In the genomic region with DNA sequence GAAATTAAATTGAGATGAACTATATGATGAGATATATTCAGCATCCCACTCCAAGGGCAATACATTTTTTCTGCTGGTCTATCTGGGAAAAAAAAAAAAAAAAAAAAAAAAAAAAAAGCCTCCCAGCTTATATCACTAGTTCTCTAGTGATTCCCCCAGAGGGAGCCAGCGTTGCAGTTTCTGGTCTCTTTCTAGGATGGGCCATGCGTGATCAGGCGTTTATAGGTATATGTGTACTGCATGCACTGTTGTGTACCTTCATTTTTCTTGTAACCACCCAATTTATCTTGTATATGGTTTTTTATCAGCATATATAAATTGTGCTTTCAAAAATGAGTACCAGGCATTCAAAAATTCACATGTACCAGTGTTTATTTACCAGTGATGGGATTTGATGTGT, we compare ENCODE assay signal across 8 cellular contexts. TPM values are rescaled to one million over a fixed set of nuclear protein-coding genes. Genes with fewer than 3 reads are reported as not detected.
DNase-seq lines count a peak whose midpoint lies in the region; ATAC-seq and TF ChIP-seq lines count a peak whose summit lies in the region.

No MANE protein-coding gene starts in this region.

- H3K36me3 ChIP-seq in HEK293 (ENCODE audit: control insufficient read depth in 2 of 2, insufficient read depth in 1 of 2, low read length in 2 of 2) = no peaks in the 10 kb centered on the region
- H3K36me3 ChIP-seq in CD8-positive, alpha-beta memory T cell (ENCODE audit: insufficient read depth, low read length) = no peaks in the 10 kb centered on the region

- DNase-seq in EL = peak; percentile 5
- peak; percentile 69 for DNase-seq in RKO (ENCODE audit: low spot score)
- peak; percentile 33 for DNase-seq in iPS-NIHi7 (ENCODE audit: extremely low spot score)
- no peak for DNase-seq in activated CD8-positive, alpha-beta memory T cell treated with anti-CD3 and anti-CD28 coated beads, Interleukin-2, amount 50 U/mL, for 48 hours
- DNase-seq in CD8-positive, alpha-beta memory T cell = no peak
- no peak for DNase-seq in middle frontal gyrus (ENCODE audit: extremely low spot score, low spot score)

- H3K27me3 ChIP-seq in CD8-positive, alpha-beta memory T cell (ENCODE audit: insufficient read depth, low read length, poor library complexity, severe bottlenecking) = peaks cover 3% of the 10 kb centered on the region

- H3K27me3 Mint-ChIP-seq in CD8-positive, alpha-beta memory T cell = peaks cover 14 to 42% of the 10 kb centered on the region in 2 donors

- H3K27ac ChIP-seq in HEK293 (ENCODE audit: extremely low read depth, low read depth, low read length) = no peak overlapping the region
- no peak overlapping the region for H3K27ac ChIP-seq in CD8-positive, alpha-beta memory T cell (ENCODE audit: low read depth, low read length)

- no peaks in the 10 kb centered on the region for H3K9me3 ChIP-seq in HEK293 (ENCODE audit: control insufficient read depth, insufficient read depth, low read depth, low read length)
- H3K9me3 ChIP-seq in CD8-positive, alpha-beta memory T cell (ENCODE audit: low read length) = no peaks in the 10 kb centered on the region

- no peaks in the 10 kb centered on the region for H3K36me3 Mint-ChIP-seq in CD8-positive, alpha-beta memory T cell

- H3K4me1 ChIP-seq in HEK293 (ENCODE audit: control insufficient read depth, insufficient read depth, low read length) = no peaks in the 10 kb centered on the region
- H3K4me1 ChIP-seq in CD8-positive, alpha-beta memory T cell (ENCODE audit: insufficient read depth, low read length) = no peaks in the 10 kb centered on the region

- no peak for TF ChIP-seq CTCF in HEK293 (tag by site-specific recombination; IDR thresholded peaks at IDR 0.05)

- no peak overlapping the region for H3K27ac Mint-ChIP-seq in CD8-positive, alpha-beta memory T cell

- POLR2A ChIA-PET in HEK293 (lab: Yijun Ruan, JAX) = no interaction called here
- POLR2A ChIA-PET in CD8-positive, alpha-beta memory T cell (lab: Charles Lee) = no interaction called here

- no peaks in the 10 kb centered on the region for H3K9me3 Mint-ChIP-seq in CD8-positive, alpha-beta memory T cell

- CTCF ChIA-PET in HEK293 (lab: Yijun Ruan, JAX) = interaction anchor here (0.5 to 1.3 kb wide), 8 partner anchors 21 to 1739 kb away, joined by 3 to 5 read pairs (median 3); no protein-coding TSS in a partner anchor
- CTCF ChIA-PET in CD8-positive, alpha-beta memory T cell (lab: Charles Lee) = no interaction called here

- no peaks in the 10 kb centered on the region for H3K4me1 Mint-ChIP-seq in CD8-positive, alpha-beta memory T cell

- no peak overlapping the region for H3K4me3 ChIP-seq in HEK293 (ENCODE audit: low read depth, low read length)
- no peak overlapping the region for H3K4me3 ChIP-seq in CD8-positive, alpha-beta memory T cell (ENCODE audit: low read length)

- no peak overlapping the region for H3K4me3 Mint-ChIP-seq in CD8-positive, alpha-beta memory T cell

- ATAC-seq in GM21825 (IDR thresholded peaks at IDR 0.05; ENCODE audit: unreplicated experiment) = no peak

TF ChIP-seq in HEK293, 187 proteins besides CTCF, POLR2A, EP300 and RAD21:
- TF ChIP-seq ZNF221 (tag by site-specific recombination; IDR thresholded peaks at IDR 0.05; ENCODE audit: borderline replicate concordance) = no peak
- no peak for TF ChIP-seq ZNF280C (tag by site-specific recombination; IDR thresholded peaks at IDR 0.05)
- peak; percentile 67 for TF ChIP-seq SETDB1 (IDR thresholded peaks at IDR 0.05; ENCODE audit: insufficient read length, low read length)
- TF ChIP-seq ZNF580 (tag by site-specific recombination; IDR thresholded peaks at IDR 0.05) = no peak
- TF ChIP-seq ZNF302 (tag by site-specific recombination; IDR thresholded peaks at IDR 0.05; ENCODE audit: low read depth) = no peak
- TF ChIP-seq ZNF366 (tag by site-specific recombination; conservative IDR thresholded peaks at IDR 0.05) = no peak
- TF ChIP-seq ZNF114 (tag by site-specific recombination; IDR thresholded peaks at IDR 0.05) = no peak
- TF ChIP-seq ZNF157 (tag by site-specific recombination; IDR thresholded peaks at IDR 0.05) = peak; percentile 82
- TF ChIP-seq ZNF837 (tag by site-specific recombination; IDR thresholded peaks at IDR 0.05) = no peak

RNA-seq across cellular contexts. Expression of gene DCDC2C, which starts 35.1 kb away (rescaled TPM):
- total RNA-seq in CD8-positive, alpha-beta memory T cell = not detected
- not detected for polyA plus RNA-seq in CD8-positive, alpha-beta memory T cell

Comparison
In these comparisons a context has a peak if more than half of its experiments do, and no peak if none do; other contexts are left out.
1. DNase-seq: peak in EL (single experiment), RKO (single experiment) and iPS-NIHi7 (single experiment); none in activated CD8-positive, alpha-beta memory T cell treated with anti-CD3 and anti-CD28 coated beads, Interleukin-2, amount 50 U/mL, for 48 hours (single experiment), CD8-positive, alpha-beta memory T cell (0 of 5) and middle frontal gyrus (single experiment).